ENCODE assay signal across 13 cellular contexts in the genomic region with DNA sequence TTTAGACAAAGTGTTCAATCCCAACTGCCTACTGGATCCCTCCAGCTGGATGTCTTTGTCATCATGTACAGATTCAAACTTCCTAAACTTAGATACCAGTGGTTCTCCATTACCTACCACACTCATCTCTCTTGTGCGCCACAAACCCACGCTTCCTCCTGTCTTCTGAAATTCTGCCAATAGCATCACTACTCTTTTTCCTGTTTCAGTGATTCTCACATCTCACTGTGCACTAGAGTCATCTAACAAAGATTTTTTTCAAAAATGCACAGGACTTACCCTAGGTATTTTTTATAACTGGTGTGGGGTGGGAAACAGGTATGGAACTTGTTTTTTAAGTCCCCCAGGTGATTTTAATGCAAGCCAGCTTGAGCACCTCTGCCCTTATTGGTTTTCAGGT. TPM values are rescaled to one million over a fixed set of nuclear protein-coding genes. Genes with fewer than 3 reads are reported as not detected.
DNase-seq lines count a peak whose midpoint lies in the region; ATAC-seq and TF ChIP-seq lines count a peak whose summit lies in the region.
"Had no signal": no experiment of that assay in that cellular context is flagged by ENCODE, and none has a peak within 500 bp of the region (broad histone marks: within the 10 kb centered on the region; RNA-seq: fewer than 3 reads in every experiment).

No MANE protein-coding gene starts in this region.

- no peak for TF ChIP-seq RAD21 in IMR-90 (IDR thresholded peaks at IDR 0.05; ENCODE audit: low read length)

- no peak overlapping the region for H2AK5ac ChIP-seq in IMR-90 (ENCODE audit: low read depth, low read length)

- peaks cover 14% of the 10 kb centered on the region for H3K9me1 ChIP-seq in IMR-90 (ENCODE audit: insufficient read depth, low read length)

- H3K9me3 Mint-ChIP-seq in glutamatergic neuron (ENCODE audit: unreplicated experiment) = peaks cover 22% of the 10 kb centered on the region

- H3K36me3 Mint-ChIP-seq in glutamatergic neuron (ENCODE audit: unreplicated experiment) = peaks cover 7% of the 10 kb centered on the region

- no peak overlapping the region for H4K91ac ChIP-seq in IMR-90 (ENCODE audit: insufficient read depth, low read depth, low read length)

- no peak overlapping the region for H4K5ac ChIP-seq in IMR-90 (ENCODE audit: low read depth, low read length)

- no peak overlapping the region for H3K4ac ChIP-seq in IMR-90 (ENCODE audit: low read depth, low read length)

- no peaks in the 10 kb centered on the region for H3K27me3 ChIP-seq in IMR-90 (ENCODE audit: control insufficient read depth, insufficient read depth, low read length)
- H3K27me3 ChIP-seq: heart right ventricle had no signal

- H3K23ac ChIP-seq in IMR-90 (ENCODE audit: low read depth, low read length) = no peak overlapping the region; the same call in 1 of the 2 replicates

- H3K4me2 ChIP-seq in IMR-90 (ENCODE audit: low read depth, low read length) = no peak overlapping the region

- peaks cover 40% of the 10 kb centered on the region for H3K4me1 Mint-ChIP-seq in glutamatergic neuron (ENCODE audit: low read depth, unreplicated experiment)

- TF ChIP-seq CTCF in IMR-90 (conservative IDR thresholded peaks at IDR 0.05; ENCODE audit: low read depth, low read length) = no peak
- no peak for TF ChIP-seq CTCF in glutamatergic neuron (IDR thresholded peaks at IDR 0.05; ENCODE audit: partially characterized antibody, unreplicated experiment)

- dilution Hi-C loops in IMR-90 (cut with HindIII; ENCODE audit: low sequenced_read_pairs, unreplicated experiment) = no loop called here

- WGBS in IMR-90 (ENCODE audit: extremely low coverage in 2 of 2, insufficient read length in 1 of 2), 2 experiments = 62% methylated on average over 2 of the region's 2 CpGs; no CpG with 5 or more reads in 1 of the 2 experiments

- DNase-seq in IMR-90 (peak; percentile 61), glutamatergic neuron (no peak), cortex of kidney (lab: John Stamatoyannopoulos, UW) (no peak)
- DNase-seq in activated CD4-positive, alpha-beta T cell treated with anti-CD3 and anti-CD28 coated beads, Interleukin-2, amount 50 U/mL, for 1 hour = peak; percentile 12
- DNase-seq: activated CD4-positive, CD25-positive, alpha-beta regulatory T cell; amniotic stem cell; heart right ventricle; left ventricle myocardium superior; NCI-H1436; NCI-H69 had no signal

- H3K36me3 ChIP-seq in IMR-90 (ENCODE audit: control insufficient read depth, insufficient read depth, low read length) = peaks cover 28% of the 10 kb centered on the region

- H3K9me3 ChIP-seq in IMR-90 (ENCODE audit: control insufficient read depth, insufficient read depth, low read length) = no peaks in the 10 kb centered on the region
- H3K9me3 ChIP-seq: heart right ventricle had no signal

- H3K27ac Mint-ChIP-seq in glutamatergic neuron (ENCODE audit: unreplicated experiment) = peak overlapping the region; percentile 60

- no peak overlapping the region for H3K14ac ChIP-seq in IMR-90 (replicated peaks; ENCODE audit: low read depth, low read length)

- no peak overlapping the region for H2AFZ ChIP-seq in IMR-90 (replicated peaks; ENCODE audit: low read length, poor library complexity)

- H2AK9ac ChIP-seq in IMR-90 (replicated peaks; ENCODE audit: low read depth, low read length, poor library complexity) = no peak overlapping the region

- POLR2A ChIA-PET in IMR-90 (lab: Charles Lee; ENCODE audit: unreplicated experiment) = interaction anchor here (0.6 kb wide), 1 partner anchor 12 kb away, joined by 3 read pairs; no protein-coding TSS in a partner anchor

- no peak overlapping the region for H3K9ac ChIP-seq in IMR-90 (ENCODE audit: low read depth, low read length)

- peaks cover 15% of the 10 kb centered on the region for H4K20me1 ChIP-seq in IMR-90 (ENCODE audit: insufficient read depth, low read length)

- no peak overlapping the region for H3K18ac ChIP-seq in IMR-90 (ENCODE audit: low read depth, low read length)

- H2BK120ac ChIP-seq in IMR-90 (ENCODE audit: low read depth, low read length) = no peak overlapping the region

- CTCF ChIA-PET in IMR-90 (lab: Yijun Ruan, JAX) = interaction anchor here (1.0 to 1.6 kb wide), 3 partner anchors 20 to 34 kb away, joined by 3 to 5 read pairs (median 3); no protein-coding TSS in a partner anchor

- ATAC-seq in IMR-90 (ENCODE audit: low read depth) = no peak
- ATAC-seq in HG03565 (IDR thresholded peaks at IDR 0.05; ENCODE audit: unreplicated experiment) = no peak
- ATAC-seq: heart right ventricle, left ventricle myocardium superior had no signal

- no peak overlapping the region for H2BK5ac ChIP-seq in IMR-90 (ENCODE audit: low read depth, low read length, poor library complexity, severe bottlenecking)

- no peak overlapping the region for H3K56ac ChIP-seq in IMR-90 (ENCODE audit: extremely low read depth, insufficient read depth, low read length)

- in situ Hi-C loops in IMR-90 (cut with MboI; ENCODE audit: low sequenced_read_pairs) = no loop called here

- peaks cover 31 to 49% of the 10 kb centered on the region in 2 experiments for H3K79me1 ChIP-seq in IMR-90 (ENCODE audit: low read depth in 1 of 2, low read length in 2 of 2)

- intact Hi-C loops in IMR-90 (cut with micrococcal nuclease) = no loop called here

- H3K27me3 Mint-ChIP-seq in glutamatergic neuron (ENCODE audit: unreplicated experiment) = peaks cover 7% of the 10 kb centered on the region

- H3K27ac ChIP-seq in IMR-90 (ENCODE audit: insufficient read depth, low read length) = no peak overlapping the region
- H3K27ac ChIP-seq: heart right ventricle had no signal

- no peak for TF ChIP-seq POLR2A in IMR-90 (IDR thresholded peaks at IDR 0.05; ENCODE audit: low read depth, low read length)

- H3K4me3 ChIP-seq in IMR-90 (ENCODE audit: insufficient read depth, low read depth, low read length) = no peak overlapping the region
- H3K4me3 ChIP-seq: heart right ventricle had no signal

- no peak overlapping the region for H2BK15ac ChIP-seq in IMR-90 (ENCODE audit: low read depth, low read length)

- no peak overlapping the region for H2BK20ac ChIP-seq in IMR-90 (ENCODE audit: low read depth, low read length)

- peaks cover 16% of the 10 kb centered on the region for H3K4me1 ChIP-seq in IMR-90 (ENCODE audit: control insufficient read depth, insufficient read depth, low read length)

- no peak overlapping the region for H4K8ac ChIP-seq in IMR-90 (ENCODE audit: low read depth in 2 of 2, low read length in 2 of 2)

- no TSS peak for BruUV-seq in IMR-90 (replicated peaks; lab: Mats Ljungman, UMichigan)

- peak overlapping the region; percentile 9 for H3K4me3 Mint-ChIP-seq in glutamatergic neuron (ENCODE audit: unreplicated experiment)

TF ChIP-seq in IMR-90, 13 proteins besides CTCF, POLR2A, EP300 and RAD21 (continues in another document):
- TF ChIP-seq, protein P1, sequence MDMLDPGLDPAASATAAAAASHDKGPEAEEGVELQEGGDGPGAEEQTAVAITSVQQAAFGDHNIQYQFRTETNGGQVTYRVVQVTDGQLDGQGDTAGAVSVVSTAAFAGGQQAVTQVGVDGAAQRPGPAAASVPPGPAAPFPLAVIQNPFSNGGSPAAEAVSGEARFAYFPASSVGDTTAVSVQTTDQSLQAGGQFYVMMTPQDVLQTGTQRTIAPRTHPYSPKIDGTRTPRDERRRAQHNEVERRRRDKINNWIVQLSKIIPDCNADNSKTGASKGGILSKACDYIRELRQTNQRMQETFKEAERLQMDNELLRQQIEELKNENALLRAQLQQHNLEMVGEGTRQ (IDR thresholded peaks at IDR 0.05; ENCODE audit: low read depth, low read length) = no peak
- TF ChIP-seq SMC3 (IDR thresholded peaks at IDR 0.05; ENCODE audit: low read depth, low read length) (no peak), BHLHE40 (IDR thresholded peaks at IDR 0.05; ENCODE audit: low read depth, low read length) (no peak), FOS (IDR thresholded peaks at IDR 0.05; ENCODE audit: low read depth, low read length) (no peak), RCOR1 (IDR thresholded peaks at IDR 0.05; ENCODE audit: insufficient replicate concordance, low read length) (no peak), RFX5 (IDR thresholded peaks at IDR 0.05; ENCODE audit: low read depth, low read length) (no peak)
- TF ChIP-seq, protein P2, sequence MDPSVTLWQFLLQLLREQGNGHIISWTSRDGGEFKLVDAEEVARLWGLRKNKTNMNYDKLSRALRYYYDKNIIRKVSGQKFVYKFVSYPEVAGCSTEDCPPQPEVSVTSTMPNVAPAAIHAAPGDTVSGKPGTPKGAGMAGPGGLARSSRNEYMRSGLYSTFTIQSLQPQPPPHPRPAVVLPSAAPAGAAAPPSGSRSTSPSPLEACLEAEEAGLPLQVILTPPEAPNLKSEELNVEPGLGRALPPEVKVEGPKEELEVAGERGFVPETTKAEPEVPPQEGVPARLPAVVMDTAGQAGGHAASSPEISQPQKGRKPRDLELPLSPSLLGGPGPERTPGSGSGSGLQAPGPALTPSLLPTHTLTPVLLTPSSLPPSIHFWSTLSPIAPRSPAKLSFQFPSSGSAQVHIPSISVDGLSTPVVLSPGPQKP (IDR thresholded peaks at IDR 0.05; ENCODE audit: borderline replicate concordance, low read depth, low read length) = no peak

RNA-seq across cellular contexts. Expression of gene PSMB5, which starts 5.9 kb away (rescaled TPM):
- 268 and 310 TPM in 2 replicates for total RNA-seq in IMR-90 (2012; rRNA removed)
- polyA plus RNA-seq in IMR-90 (2012; rRNA removed) = 321 and 335 TPM in 2 replicates
- 284 and 429 TPM in 2 replicates for polyA plus RNA-seq in IMR-90 (2012; cell fraction: cytosol; rRNA removed)
- polyA plus RNA-seq in IMR-90 (2012; cell fraction: nucleus; rRNA removed; ENCODE audit: low replicate concordance) = 118 and 128 TPM in 2 replicates
- 289 TPM for total RNA-seq in glutamatergic neuron (ENCODE audit: unreplicated experiment)

RNA-seq across cellular contexts. Expression of gene PSMB11, which starts 13.2 kb away (rescaled TPM):
- total RNA-seq in IMR-90 (2012; rRNA removed) (not detected in 2 replicates), glutamatergic neuron (ENCODE audit: unreplicated experiment) (not detected)
- polyA plus RNA-seq in IMR-90 (2012; rRNA removed) = not detected in 2 replicates
- polyA plus RNA-seq in IMR-90 (2012; cell fraction: cytosol; rRNA removed) = 0.01 TPM in 1 of 2 replicates, not detected in the other
- not detected in 2 replicates for polyA plus RNA-seq in IMR-90 (2012; cell fraction: nucleus; rRNA removed; ENCODE audit: low replicate concordance)
- total RNA-seq: H1, heart right ventricle, HT-29, left ventricle myocardium superior had no signal
- polyA plus RNA-seq: H1, heart right ventricle had no signal

RNA-seq across cellular contexts. Expression of gene C14orf93, which starts 18.9 kb away (rescaled TPM):
- total RNA-seq in IMR-90 (2012; rRNA removed) (4.7 and 5.7 TPM in 2 replicates), glutamatergic neuron (ENCODE audit: unreplicated experiment) (12.1 TPM)
- 4.7 and 5.4 TPM in 2 replicates for polyA plus RNA-seq in IMR-90 (2012; rRNA removed)
- polyA plus RNA-seq in IMR-90 (2012; cell fraction: cytosol; rRNA removed) = 3.8 and 5.1 TPM in 2 replicates
- polyA plus RNA-seq in IMR-90 (2012; cell fraction: nucleus; rRNA removed; ENCODE audit: low replicate concordance) = 10.0 and 12.8 TPM in 2 replicates

RNA-seq across cellular contexts. Expression of gene CDH24, which starts 28.5 kb away (rescaled TPM):
- total RNA-seq in IMR-90 (2012; rRNA removed) (3.6 and 3.9 TPM in 2 replicates), glutamatergic neuron (ENCODE audit: unreplicated experiment) (164 TPM)
- polyA plus RNA-seq in IMR-90 (2012; rRNA removed) = 24.4 and 30.0 TPM in 2 replicates
- 11.1 and 16.7 TPM in 2 replicates for polyA plus RNA-seq in IMR-90 (2012; cell fraction: cytosol; rRNA removed)
- 239 and 468 TPM in 2 replicates for polyA plus RNA-seq in IMR-90 (2012; cell fraction: nucleus; rRNA removed; ENCODE audit: low replicate concordance)

RNA-seq across cellular contexts. Expression of gene AJUBA, which starts 46.4 kb away (rescaled TPM):
- total RNA-seq in IMR-90 (2012; rRNA removed) (57.2 and 67.6 TPM in 2 replicates), glutamatergic neuron (ENCODE audit: unreplicated experiment) (0.34 TPM)
- 46.3 and 46.4 TPM in 2 replicates for polyA plus RNA-seq in IMR-90 (2012; rRNA removed)
- polyA plus RNA-seq in IMR-90 (2012; cell fraction: cytosol; rRNA removed) = 31.5 and 33.3 TPM in 2 replicates
- polyA plus RNA-seq in IMR-90 (2012; cell fraction: nucleus; rRNA removed; ENCODE audit: low replicate concordance) = 56.1 and 57.4 TPM in 2 replicates

Comparison
In these comparisons a context has a peak if more than half of its experiments do, and no peak if none do; other contexts are left out.
1. DNase-seq: peak in IMR-90 (single experiment) and activated CD4-positive, alpha-beta T cell treated with anti-CD3 and anti-CD28 coated beads, Interleukin-2, amount 50 U/mL, for 1 hour (single experiment); none in glutamatergic neuron (single experiment) and cortex of kidney (single experiment).